In genomic region chr9:29211681-29212589, GRCh38 we compare ENCODE assay signal across 8 cellular contexts. TPM values are rescaled to one million over a fixed set of nuclear protein-coding genes. Genes with fewer than 3 reads are reported as not detected.
A peak's percentile ranks its signal among the peaks of the same experiment; 100 is the strongest.
DNase-seq lines count a peak whose midpoint lies in the region; ATAC-seq and TF ChIP-seq lines count a peak whose summit lies in the region.

No MANE protein-coding gene starts in this region.

- intact Hi-C loops in adrenal gland (cut with DNase I) (no loop called here), sigmoid colon (cut with DNase I) (no loop called here)

- WGBS in adrenal gland, 4 donors, result 2% methylated on average over 19 to 71 of the region's 71 CpGs
- 1 to 2% methylated on average over 71 of the region's 71 CpGs for WGBS in sigmoid colon, 2 donors

- no peak for TF ChIP-seq EP300 in sigmoid colon (IDR thresholded peaks at IDR 0.05)

- H3K27ac ChIP-seq in AG04450 (ENCODE audit: low read depth, low read length), result no peak overlapping the region
- H3K27ac ChIP-seq in adrenal gland, result no peak overlapping the region
- no peak overlapping the region for H3K27ac ChIP-seq in sigmoid colon

- DNase-seq in AG04450 (ENCODE audit: low read depth, low spot score), result no peak
- peak; percentile 63 to 90 for DNase-seq in NCI-H446 (lab: John Stamatoyannopoulos, UW)
- peak; percentile 22 to 53 (median 35) for DNase-seq in adrenal gland
- DNase-seq in sigmoid colon, result peak; percentile 59
- no peak for DNase-seq in GDM1 (lab: John Stamatoyannopoulos, UW)

- POLR2A ChIA-PET in AG04450 (lab: Yijun Ruan, JAX), result no interaction called here

- peak overlapping the region; percentile 70 for H3K9ac ChIP-seq in iPS-15b (ENCODE audit: low read depth, low read length)

- peak; percentile 84 for ATAC-seq in GM18861 (IDR thresholded peaks at IDR 0.05; ENCODE audit: unreplicated experiment)
- ATAC-seq in HG03025 (IDR thresholded peaks at IDR 0.05; ENCODE audit: low FRiP score, unreplicated experiment), result peak; percentile 84

- H3K36me3 ChIP-seq in adrenal gland (replicated peaks in 1 of 2) (no peaks in the 10 kb centered on the region), iPS-15b (ENCODE audit: control insufficient read depth, insufficient read depth, low read length) (no peaks in the 10 kb centered on the region), sigmoid colon (no peaks in the 10 kb centered on the region)

- H3K27me3 ChIP-seq in AG04450 (ENCODE audit: control insufficient read depth, insufficient read depth, low read length), result peaks cover 18% of the 10 kb centered on the region
- peaks cover 52% of the 10 kb centered on the region for H3K27me3 ChIP-seq in adrenal gland
- peaks cover 38% of the 10 kb centered on the region for H3K27me3 ChIP-seq in iPS-15b (ENCODE audit: control insufficient read depth, insufficient read depth, low read length)
- peaks cover 7 to 54% (median 29%) of the 10 kb centered on the region in 3 donors for H3K27me3 ChIP-seq in sigmoid colon

- CTCF ChIA-PET in AG04450 (lab: Charles Lee), result interaction anchor here (0.5 to 1.0 kb wide), 4 partner anchors 9 to 171 kb away, joined by 3 to 5 read pairs (median 4); no protein-coding TSS in a partner anchor

- H3K4me3 ChIP-seq in AG04450 (ENCODE audit: low read depth, low read length) (no peak overlapping the region), adrenal gland (peak overlapping the region in 2 of 4 donors; percentile 10 to 50), iPS-15b (ENCODE audit: low read depth, low read length) (peak overlapping the region; percentile 88), sigmoid colon (peak overlapping the region in 3 of 4 donors; percentile 40 to 47 (median 47))

- H3K4me1 ChIP-seq in adrenal gland (replicated peaks in 1 of 2) (peaks cover 4 to 17% of the 10 kb centered on the region in 2 donors), iPS-15b (ENCODE audit: control insufficient read depth, insufficient read depth, low read length) (peaks cover 5% of the 10 kb centered on the region), sigmoid colon (peaks cover 0 to 34% (median 24%) of the 10 kb centered on the region in 4 donors)

- TF ChIP-seq CTCF in AG04450 (IDR thresholded peaks at IDR 0.05; ENCODE audit: low read depth, low read length), result peak; percentile 39
- peak in 3 of 6 experiments; percentile 68 to 77 (median 76) for TF ChIP-seq CTCF in adrenal gland (IDR thresholded peaks at IDR 0.05)
- TF ChIP-seq CTCF in sigmoid colon (IDR thresholded peaks at IDR 0.05), result peak in 1 of 4 experiments; percentile 90

- TF ChIP-seq POLR2A in adrenal gland (IDR thresholded peaks at IDR 0.05), result no peak
- TF ChIP-seq POLR2A in sigmoid colon (IDR thresholded peaks at IDR 0.05), result no peak

- H3K9me3 ChIP-seq in AG04450 (ENCODE audit: control insufficient read depth, insufficient read depth, low read length) (no peaks in the 10 kb centered on the region), adrenal gland (replicated peaks in 1 of 3) (no peaks in the 10 kb centered on the region), iPS-15b (ENCODE audit: control insufficient read depth, insufficient read depth, low read length) (no peaks in the 10 kb centered on the region), sigmoid colon (no peaks in the 10 kb centered on the region)

RNA-seq across cellular contexts. Expression of gene LINGO2, which starts 1.5 kb away (rescaled TPM):
- polyA plus RNA-seq in AG04450 (2011; rRNA removed), result not detected in 2 replicates
- not detected in 2 replicates for polyA minus RNA-seq in AG04450 (2011; rRNA and poly(A)+ RNA removed)
- under 1 TPM in 5 of 8 donors, not detected in 3; 0.07 to 0.56 (median 0.41) TPM for total RNA-seq in adrenal gland
- under 1 TPM; 0.30 to 0.79 (median 0.32) TPM for polyA plus RNA-seq in adrenal gland
- total RNA-seq in sigmoid colon, result under 1 TPM in 3 of 4 donors, not detected in 1; 0.36 to 0.83 (median 0.49) TPM
- polyA plus RNA-seq in sigmoid colon, result under 1 TPM in 1 of 3 donors, not detected in 2; 0.06 TPM

Comparison
In these comparisons a context has a peak if more than half of its experiments do, and no peak if none do; other contexts are left out.
1. DNase-seq: peak in NCI-H446 (2 of 2), adrenal gland (7 of 7) and sigmoid colon (single experiment); none in AG04450 (single experiment) and GDM1 (single experiment).